Comparison of ENCODE assay signal across 13 cellular contexts in the genomic region with DNA sequence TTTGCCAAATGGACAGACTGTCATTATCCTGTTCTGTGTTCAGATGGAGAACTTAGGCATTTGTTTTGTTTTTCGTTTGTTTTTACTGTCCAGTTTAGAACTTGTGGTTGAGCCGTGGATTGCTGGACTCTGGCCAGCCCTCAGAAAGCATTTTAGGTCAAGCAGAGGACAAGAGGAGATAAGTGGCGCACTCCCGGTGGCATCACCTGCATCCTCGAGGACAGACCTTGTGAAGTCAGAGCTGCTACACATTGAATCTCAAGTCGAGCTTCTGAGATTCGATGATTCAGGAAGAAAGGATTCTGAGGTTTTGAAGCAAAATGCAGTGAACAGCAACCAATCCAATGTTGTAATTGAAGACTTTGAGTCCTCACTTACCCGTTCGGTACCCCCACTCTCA. TPM values are rescaled to one million over a fixed set of nuclear protein-coding genes. Genes with fewer than 3 reads are reported as not detected.
DNase-seq lines count a peak whose midpoint lies in the region; ATAC-seq and TF ChIP-seq lines count a peak whose summit lies in the region.
"Had no signal": no experiment of that assay in that cellular context is flagged by ENCODE, and none has a peak within 500 bp of the region (broad histone marks: within the 10 kb centered on the region; RNA-seq: fewer than 3 reads in every experiment).

No MANE protein-coding gene starts in this region.

- H2AFZ ChIP-seq in smooth muscle cell (ENCODE audit: low read depth): no peak overlapping the region

- peaks cover 3% of the 10 kb centered on the region for H3F3A ChIP-seq in smooth muscle cell (ENCODE audit: low read depth)

- H3K27me3 Mint-ChIP-seq in activated CD8-positive, alpha-beta T cell treated with anti-CD3 and anti-CD28 coated beads for 36 hours: no peaks in the 10 kb centered on the region
- no peaks in the 10 kb centered on the region for H3K27me3 Mint-ChIP-seq in activated CD8-positive, alpha-beta T cell treated with anti-CD3 and anti-CD28 coated beads, Interleukin-2, amount 10 ng/mL, durations not matched to agents 7 days and 5 days (ENCODE audit: low read depth)
- no peaks in the 10 kb centered on the region for H3K27me3 Mint-ChIP-seq in endodermal cell (ENCODE audit: insufficient read depth)

- POLR2A ChIA-PET in activated CD8-positive, alpha-beta T cell treated with anti-CD3 and anti-CD28 coated beads for 36 hours (lab: Charles Lee): interaction anchor here (1.4 kb wide), 1 partner anchor 9 kb away, joined by 10 read pairs; the partner anchor contains the start of genes FASTKD3 and MTRR
- POLR2A ChIA-PET in activated CD8-positive, alpha-beta T cell treated with anti-CD3 and anti-CD28 coated beads, Interleukin-2, amount 10 ng/mL, durations not matched to agents 7 days and 5 days (lab: Charles Lee): no interaction called here

- H3K9me3 Mint-ChIP-seq in activated CD8-positive, alpha-beta T cell treated with anti-CD3 and anti-CD28 coated beads for 36 hours: no peaks in the 10 kb centered on the region
- no peaks in the 10 kb centered on the region for H3K9me3 Mint-ChIP-seq in activated CD8-positive, alpha-beta T cell treated with anti-CD3 and anti-CD28 coated beads, Interleukin-2, amount 10 ng/mL, durations not matched to agents 7 days and 5 days (ENCODE audit: insufficient read depth)
- no peaks in the 10 kb centered on the region for H3K9me3 Mint-ChIP-seq in endodermal cell
- H3K9me3 Mint-ChIP-seq: nephron had no signal

- H3K4me1 ChIP-seq in colonic mucosa (peaks cover 8% of the 10 kb centered on the region), smooth muscle cell (ENCODE audit: low read depth) (no peaks in the 10 kb centered on the region), endodermal cell (ENCODE audit: control insufficient read depth, insufficient read depth, low read length) (no peaks in the 10 kb centered on the region)

- H3K36me3 ChIP-seq in colonic mucosa (peaks cover 11% of the 10 kb centered on the region), smooth muscle cell (ENCODE audit: low read depth) (peaks cover 14% of the 10 kb centered on the region), endodermal cell (ENCODE audit: control insufficient read depth, insufficient read depth, low read length) (peaks cover 85% of the 10 kb centered on the region)

- peak overlapping the region; percentile 77 for H3K27ac Mint-ChIP-seq in activated CD8-positive, alpha-beta T cell treated with anti-CD3 and anti-CD28 coated beads for 36 hours
- H3K27ac Mint-ChIP-seq in activated CD8-positive, alpha-beta T cell treated with anti-CD3 and anti-CD28 coated beads, Interleukin-2, amount 10 ng/mL, durations not matched to agents 7 days and 5 days: no peak overlapping the region
- H3K27ac Mint-ChIP-seq in endodermal cell: no peak overlapping the region

- H3K4me2 ChIP-seq in smooth muscle cell: no peak overlapping the region

- 94% methylated on average over 9 of the region's 9 CpGs for WGBS in smooth muscle cell (ENCODE audit: low lambda C conversion rate)
- 89 to 90% methylated on average over 6 to 9 of the region's 9 CpGs for WGBS in endodermal cell (ENCODE audit: insufficient coverage in 1 of 2, insufficient read length in 1 of 2), 2 experiments

- H3K4me3 ChIP-seq in colonic mucosa (no peak overlapping the region), smooth muscle cell (no peak overlapping the region), endodermal cell (ENCODE audit: low read length) (no peak overlapping the region)
- H3K4me3 ChIP-seq: tibial nerve had no signal

- no peak for DNase-seq in activated CD8-positive, alpha-beta T cell treated with anti-CD3 and anti-CD28 coated beads for 36 hours
- DNase-seq in activated CD8-positive, alpha-beta T cell treated with anti-CD3 and anti-CD28 coated beads, Interleukin-2, amount 10 ng/mL, durations not matched to agents 7 days and 5 days: no peak
- DNase-seq in RPMI8226 (peak; percentile 7), colonic mucosa (no peak), smooth muscle cell (lab: John Stamatoyannopoulos, UW; ENCODE audit: unreplicated experiment) (no peak), endodermal cell (no peak)
- DNase-seq: islet precursor cell, NCI-H1694 had no signal

- no peak for ATAC-seq in activated CD8-positive, alpha-beta T cell treated with anti-CD3 and anti-CD28 coated beads for 36 hours
- ATAC-seq in activated CD8-positive, alpha-beta T cell treated with anti-CD3 and anti-CD28 coated beads, Interleukin-2, amount 10 ng/mL, durations not matched to agents 7 days and 5 days: no peak
- no peak for ATAC-seq in GM19455 (IDR thresholded peaks at IDR 0.05; ENCODE audit: unreplicated experiment)
- no peak for ATAC-seq in GM19467 (IDR thresholded peaks at IDR 0.05; ENCODE audit: unreplicated experiment)

- H3K4me3 Mint-ChIP-seq in activated CD8-positive, alpha-beta T cell treated with anti-CD3 and anti-CD28 coated beads for 36 hours: no peak overlapping the region
- H3K4me3 Mint-ChIP-seq in activated CD8-positive, alpha-beta T cell treated with anti-CD3 and anti-CD28 coated beads, Interleukin-2, amount 10 ng/mL, durations not matched to agents 7 days and 5 days: no peak overlapping the region
- no peak overlapping the region for H3K4me3 Mint-ChIP-seq in endodermal cell
- H3K4me3 Mint-ChIP-seq: nephron had no signal

- intact Hi-C loops in activated CD8-positive, alpha-beta T cell treated with anti-CD3 and anti-CD28 coated beads for 36 hours (cut with micrococcal nuclease): no loop called here
- intact Hi-C loops in colonic mucosa (cut with DNase I): no loop called here

- TF ChIP-seq CTCF in activated CD8-positive, alpha-beta T cell treated with anti-CD3 and anti-CD28 coated beads for 36 hours (IDR thresholded peaks at IDR 0.05): no peak
- TF ChIP-seq CTCF in colonic mucosa (IDR thresholded peaks at IDR 0.05): no peak
- no peak for TF ChIP-seq CTCF in smooth muscle cell (IDR thresholded peaks at IDR 0.05; ENCODE audit: borderline replicate concordance, insufficient read depth, poor library complexity, severe bottlenecking)
- TF ChIP-seq CTCF in endodermal cell (conservative IDR thresholded peaks at IDR 0.05): no peak

- H3K27me3 ChIP-seq in colonic mucosa (no peaks in the 10 kb centered on the region), smooth muscle cell (ENCODE audit: low read depth) (no peaks in the 10 kb centered on the region), endodermal cell (ENCODE audit: control insufficient read depth, insufficient read depth, low read length, poor library complexity, severe bottlenecking) (no peaks in the 10 kb centered on the region)
- H3K27me3 ChIP-seq: tibial nerve had no signal

- peaks cover 74% of the 10 kb centered on the region for H3K36me3 Mint-ChIP-seq in activated CD8-positive, alpha-beta T cell treated with anti-CD3 and anti-CD28 coated beads for 36 hours (ENCODE audit: low read depth)
- peaks cover 66% of the 10 kb centered on the region for H3K36me3 Mint-ChIP-seq in activated CD8-positive, alpha-beta T cell treated with anti-CD3 and anti-CD28 coated beads, Interleukin-2, amount 10 ng/mL, durations not matched to agents 7 days and 5 days (ENCODE audit: low read depth)
- peaks cover 45% of the 10 kb centered on the region for H3K36me3 Mint-ChIP-seq in endodermal cell (ENCODE audit: low read depth)

- CTCF ChIA-PET in activated CD8-positive, alpha-beta T cell treated with anti-CD3 and anti-CD28 coated beads for 36 hours (lab: Charles Lee): interaction anchor here (1.2 to 1.9 kb wide), 4 partner anchors 9 to 22 kb away, joined by 3 to 9 read pairs (median 6); partner anchors contain the start of genes FASTKD3 and MTRR
- CTCF ChIA-PET in activated CD8-positive, alpha-beta T cell treated with anti-CD3 and anti-CD28 coated beads, Interleukin-2, amount 10 ng/mL, durations not matched to agents 7 days and 5 days (lab: Charles Lee): interaction anchor here (1.6 to 3.7 kb wide), 3 partner anchors 9 to 20 kb away, joined by 5 to 31 read pairs (median 8); partner anchors contain the start of genes FASTKD3 and MTRR

- peaks cover 62% of the 10 kb centered on the region for H3K4me1 Mint-ChIP-seq in activated CD8-positive, alpha-beta T cell treated with anti-CD3 and anti-CD28 coated beads for 36 hours (ENCODE audit: low read depth)
- peaks cover 36% of the 10 kb centered on the region for H3K4me1 Mint-ChIP-seq in activated CD8-positive, alpha-beta T cell treated with anti-CD3 and anti-CD28 coated beads, Interleukin-2, amount 10 ng/mL, durations not matched to agents 7 days and 5 days (ENCODE audit: low read depth)
- H3K4me1 Mint-ChIP-seq in endodermal cell: no peaks in the 10 kb centered on the region
- H3K4me1 Mint-ChIP-seq: nephron had no signal

- H3K9me3 ChIP-seq in colonic mucosa (no peaks in the 10 kb centered on the region), smooth muscle cell (replicated peaks; ENCODE audit: low read depth) (no peaks in the 10 kb centered on the region), endodermal cell (ENCODE audit: control insufficient read depth, low read length) (no peaks in the 10 kb centered on the region)
- H3K9me3 ChIP-seq: tibial nerve had no signal

- H4K20me1 ChIP-seq in smooth muscle cell (ENCODE audit: low read depth): peaks cover 54% of the 10 kb centered on the region

- no peak overlapping the region for H3K9ac ChIP-seq in colonic mucosa (ENCODE audit: low read depth in 2 of 2, low read length in 2 of 2)
- no peak overlapping the region for H3K9ac ChIP-seq in smooth muscle cell (ENCODE audit: low read depth)
- H3K9ac ChIP-seq in endodermal cell (ENCODE audit: extremely low read depth, low read length, poor library complexity, severe bottlenecking): no peak overlapping the region

- H3K27ac ChIP-seq in colonic mucosa (peak overlapping the region; percentile 22), smooth muscle cell (ENCODE audit: low read depth) (peak overlapping the region; percentile 31), endodermal cell (ENCODE audit: low read depth, low read length) (no peak overlapping the region)
- H3K27ac ChIP-seq: tibial nerve had no signal

- H3K79me2 ChIP-seq in smooth muscle cell (ENCODE audit: low read depth): peaks cover 34% of the 10 kb centered on the region

RNA-seq across cellular contexts. Expression of gene MTRR, which starts 8.9 kb away (rescaled TPM):
- total RNA-seq in activated CD8-positive, alpha-beta T cell treated with anti-CD3 and anti-CD28 coated beads for 36 hours: 10 to 100 TPM; 54.3 to 57.8 TPM
- 10 to 100 TPM; 39.1 to 49.7 TPM for total RNA-seq in activated CD8-positive, alpha-beta T cell treated with anti-CD3 and anti-CD28 coated beads, Interleukin-2, amount 10 ng/mL, durations not matched to agents 7 days and 5 days
- total RNA-seq in colonic mucosa (10 to 100 TPM; 29.8 to 45.1 TPM), smooth muscle cell (23.7 and 24.5 TPM in 2 replicates), endodermal cell (10 to 100 TPM; 40.6 to 47.0 TPM)
- polyA plus RNA-seq in smooth muscle cell: 16.2 and 18.3 TPM in 2 replicates
- polyA plus RNA-seq in endodermal cell (2013, experiment 1 of 2): 29.7 TPM
- 23.1 TPM for polyA plus RNA-seq in endodermal cell (2013, experiment 2 of 2)

RNA-seq across cellular contexts. Expression of gene FASTKD3, which starts 9.0 kb away (rescaled TPM):
- total RNA-seq in activated CD8-positive, alpha-beta T cell treated with anti-CD3 and anti-CD28 coated beads for 36 hours: 10 to 100 TPM; 10.6 to 10.7 TPM
- 10 to 100 TPM; 10.8 to 13.8 TPM for total RNA-seq in activated CD8-positive, alpha-beta T cell treated with anti-CD3 and anti-CD28 coated beads, Interleukin-2, amount 10 ng/mL, durations not matched to agents 7 days and 5 days
- 10 to 100 TPM; 11.4 to 12.2 TPM for total RNA-seq in colonic mucosa
- 16.5 and 18.0 TPM in 2 replicates for total RNA-seq in smooth muscle cell
- polyA plus RNA-seq in smooth muscle cell: 4.6 and 12.6 TPM in 2 replicates
- 1 to 10 TPM; 6.6 to 8.5 TPM for total RNA-seq in endodermal cell
- 13.6 TPM for polyA plus RNA-seq in endodermal cell (2013, experiment 1 of 2)
- 14.4 TPM for polyA plus RNA-seq in endodermal cell (2013, experiment 2 of 2)

RNA-seq across cellular contexts. Expression of gene CFAP90, which starts 26.9 kb away (rescaled TPM):
- not detected for total RNA-seq in activated CD8-positive, alpha-beta T cell treated with anti-CD3 and anti-CD28 coated beads for 36 hours
- not detected for total RNA-seq in activated CD8-positive, alpha-beta T cell treated with anti-CD3 and anti-CD28 coated beads, Interleukin-2, amount 10 ng/mL, durations not matched to agents 7 days and 5 days
- total RNA-seq in colonic mucosa (not detected), smooth muscle cell (0.22 TPM in 1 of 2 replicates, not detected in the other), endodermal cell (under 1 TPM; 0.80 to 0.88 TPM)
- 0.82 and 1.1 TPM in 2 replicates for polyA plus RNA-seq in smooth muscle cell
- 1.9 TPM for polyA plus RNA-seq in endodermal cell (2013, experiment 1 of 2)
- polyA plus RNA-seq in endodermal cell (2013, experiment 2 of 2): 1.3 TPM
- total RNA-seq: dermis microvascular lymphatic vessel endothelial cell, tibial nerve had no signal
